8 cellular contexts compared by ENCODE assay signal in the genomic region with DNA sequence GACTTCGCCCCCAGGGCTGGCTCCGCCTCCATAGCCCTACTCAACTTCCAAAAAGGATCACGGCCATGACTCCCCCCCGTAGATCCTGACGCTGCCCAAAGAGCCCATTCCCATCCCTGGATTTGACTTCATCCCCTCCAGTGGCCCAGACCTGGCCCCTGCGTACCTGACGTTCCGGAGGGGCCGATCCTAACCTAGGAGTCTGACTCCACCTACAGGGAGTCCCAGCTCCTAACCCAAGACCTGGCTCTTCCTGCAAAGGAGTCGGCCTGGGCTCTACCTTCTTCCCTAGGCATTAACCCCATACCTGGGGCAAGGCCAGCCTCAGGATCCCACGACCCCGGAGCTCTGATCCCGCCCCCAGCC. TPM values are rescaled to one million over a fixed set of nuclear protein-coding genes. Genes with fewer than 3 reads are reported as not detected.
DNase-seq lines count a peak whose midpoint lies in the region; ATAC-seq and TF ChIP-seq lines count a peak whose summit lies in the region.

No MANE protein-coding gene starts in this region.

- peaks cover 18% of the 10 kb centered on the region for H3K4me1 Mint-ChIP-seq in chondrocyte (ENCODE audit: low read depth)
- H3K4me1 Mint-ChIP-seq in naive B cell: peaks cover 25 to 34% (median 28%) of the 10 kb centered on the region in 3 donors

- TF ChIP-seq CTCF in AG10803 (conservative IDR thresholded peaks at IDR 0.05; ENCODE audit: low read length) (no peak), chondrocyte (IDR thresholded peaks at IDR 0.05) (peak; percentile 27)

- ATAC-seq in HG02571 (IDR thresholded peaks at IDR 0.05; ENCODE audit: unreplicated experiment): peak; percentile 7
- ATAC-seq in naive B cell (ENCODE audit: low read depth in 2 of 2): peak in 1 of 2 donors; percentile 1
- ATAC-seq in GM21825 (IDR thresholded peaks at IDR 0.05; ENCODE audit: unreplicated experiment): no peak

- H3K9me3 Mint-ChIP-seq in chondrocyte (ENCODE audit: low read depth) (no peaks in the 10 kb centered on the region), naive B cell (peaks cover 0 to 11% (median 0%) of the 10 kb centered on the region in 7 donors)

- H3K4me3 ChIP-seq in AG10803 (ENCODE audit: low read length): peak overlapping the region; percentile 56

- DNase-seq in AG10803 (ENCODE audit: low read depth) (no peak), chondrocyte (ENCODE audit: low spot score) (no peak), naive B cell (no peak), NCI-H1436 (lab: John Stamatoyannopoulos, UW) (no peak), occipital lobe (lab: John Stamatoyannopoulos, UW) (no peak)
- DNase-seq in stimulated activated naive CD4-positive, alpha-beta T cell treated with Interleukin-2 at 50 U/mL for 16 hours (lab: John Stamatoyannopoulos, UW): no peak

- H3K27me3 Mint-ChIP-seq in chondrocyte (ENCODE audit: low read depth): no peaks in the 10 kb centered on the region
- peaks cover 0 to 31% (median 0%) of the 10 kb centered on the region in 3 donors for H3K27me3 Mint-ChIP-seq in naive B cell

- H3K4me3 Mint-ChIP-seq in chondrocyte (ENCODE audit: unreplicated experiment) (peak overlapping the region; percentile 78), naive B cell (peak overlapping the region; percentile 75 to 93 (median 84))

- H3K27ac Mint-ChIP-seq in chondrocyte (ENCODE audit: unreplicated experiment) (peak overlapping the region; percentile 24), naive B cell (peak overlapping the region in 3 of 6 donors; percentile 63 to 98 (median 96))

- H3K36me3 Mint-ChIP-seq in chondrocyte (ENCODE audit: low read depth) (no peaks in the 10 kb centered on the region), naive B cell (no peaks in the 10 kb centered on the region)

RNA-seq across cellular contexts. Expression of gene STAP2, which starts 10.8 kb away (rescaled TPM):
- total RNA-seq in chondrocyte (0.85 to 2.0 TPM (median 1.0 TPM) in 3 replicates), occipital lobe (2.8 TPM)
- polyA plus RNA-seq in naive B cell (ENCODE audit: low read depth in 6 of 6): under 1 TPM in 1 of 6 donors, not detected in 5; 0.94 TPM

RNA-seq across cellular contexts. Expression of gene MPND, which starts 15.5 kb away (rescaled TPM):
- 13.6 to 14.9 TPM (median 14.1 TPM) in 3 replicates for total RNA-seq in chondrocyte
- 1 to 10 TPM; 4.6 to 6.3 (median 5.4) TPM for polyA plus RNA-seq in naive B cell (ENCODE audit: low read depth in 6 of 6)
- total RNA-seq in occipital lobe: 11.5 TPM

RNA-seq across cellular contexts. Expression of gene FSD1, which starts 23.5 kb away (rescaled TPM):
- total RNA-seq in chondrocyte (8.8 to 13.7 TPM (median 11.6 TPM) in 3 replicates), occipital lobe (28.4 TPM)
- polyA plus RNA-seq in naive B cell (ENCODE audit: low read depth in 6 of 6): 1 to 10 TPM in 3 of 6 donors, under 1 TPM in 1, not detected in 2; 1.00 to 1.6 (median 1.3) TPM

RNA-seq across cellular contexts. Expression of gene TMIGD2, which starts 25.7 kb away (rescaled TPM):
- total RNA-seq in chondrocyte (not detected in 3 replicates), occipital lobe (2.7 TPM)
- polyA plus RNA-seq in naive B cell (ENCODE audit: low read depth in 6 of 6): not detected

RNA-seq across cellular contexts. Expression of gene SHD, which starts 48.8 kb away (rescaled TPM):
- not detected in 3 replicates for total RNA-seq in chondrocyte
- polyA plus RNA-seq in naive B cell (ENCODE audit: low read depth in 6 of 6): not detected
- 0.94 TPM for total RNA-seq in occipital lobe
